18 cellular contexts compared by ENCODE assay signal in genomic region chr4:76447326-76447954, GRCh38. TPM values are rescaled to one million over a fixed set of nuclear protein-coding genes. Genes with fewer than 3 reads are reported as not detected.
A peak's percentile ranks its signal among the peaks of the same experiment; 100 is the strongest.
DNase-seq lines count a peak whose midpoint lies in the region; ATAC-seq, FAIRE-seq and TF ChIP-seq lines count a peak whose summit lies in the region.
"Had no signal": no experiment of that assay in that cellular context is flagged by ENCODE, and none has a peak within 500 bp of the region (broad histone marks: within the 10 kb centered on the region; RNA-seq: fewer than 3 reads in every experiment).

No MANE protein-coding gene starts in this region.

- no peak overlapping the region for H2AFZ ChIP-seq in H1 (ENCODE audit: low read length)

- H3K27me3 ChIP-seq in adipocyte (replicated peaks; ENCODE audit: control insufficient read depth, insufficient read depth, low read length) (no peaks in the 10 kb centered on the region), H1 (replicated peaks in 1 of 4; ENCODE audit: control insufficient read depth in 3 of 4, extremely low read depth in 1 of 4, insufficient read depth in 3 of 4, low read length in 3 of 4) (no peaks in the 10 kb centered on the region), vagina (no peaks in the 10 kb centered on the region)

- no peak overlapping the region for H3K18ac ChIP-seq in H1 (ENCODE audit: extremely low read depth, low read length)

- H2BK15ac ChIP-seq in H1 (ENCODE audit: low read length): peak overlapping the region; percentile 65; the same call in 1 of the 2 replicates

- H3K4me1 ChIP-seq in adipocyte (ENCODE audit: control insufficient read depth, insufficient read depth, low read length) (no peaks in the 10 kb centered on the region), H1 (replicated peaks in 1 of 4; ENCODE audit: control insufficient read depth in 3 of 4, insufficient read depth in 4 of 4, low read length in 3 of 4) (peaks cover 0 to 2% (median 1%) of the 10 kb centered on the region in 4 experiments; a peak in 2 of 7 replicates), vagina (no peaks in the 10 kb centered on the region)

- no peak overlapping the region for H4K8ac ChIP-seq in H1 (ENCODE audit: extremely low read depth, insufficient read depth, low read length)

- CTCF ChIA-PET in H1 (lab: Charles Lee; ENCODE audit: partially characterized antibody): interaction anchor here (0.8 to 2.7 kb wide), 7 partner anchors 10 to 57 kb away, joined by 3 to 12 read pairs (median 4); partner anchors contain the start of gene SHROOM3

- no peak overlapping the region for H3K27ac ChIP-seq in H1 (ENCODE audit: low read depth, low read length)
- H3K27ac ChIP-seq in vagina: no peak overlapping the region

- no peaks in the 10 kb centered on the region for H4K20me1 ChIP-seq in H1 (replicated peaks in 1 of 2; ENCODE audit: control insufficient read depth in 1 of 2, insufficient read depth in 2 of 2, low read length in 2 of 2)

- FAIRE-seq in H1 (lab: Jason Lieb, UNC): no peak
- FAIRE-seq: frontal cortex, RCC 7860 had no signal

- no peak overlapping the region for H3K4me2 ChIP-seq in H1 (ENCODE audit: insufficient read depth in 1 of 2, low read depth in 2 of 2, low read length in 2 of 2)

- H3K9ac ChIP-seq in adipocyte (ENCODE audit: low read length): no peak overlapping the region
- H3K9ac ChIP-seq in H1 (replicated peaks in 1 of 4; ENCODE audit: extremely low read depth in 1 of 4, low read depth in 3 of 4, low read length in 3 of 4): no peak overlapping the region

- no peaks in the 10 kb centered on the region for H3K36me3 ChIP-seq in adipocyte (ENCODE audit: control insufficient read depth, insufficient read depth, low read length, severe bottlenecking)
- no peaks in the 10 kb centered on the region for H3K36me3 ChIP-seq in H1 (ENCODE audit: control insufficient read depth in 2 of 4, insufficient read depth in 4 of 4, low read length in 3 of 4)
- H3K36me3 ChIP-seq in vagina: no peaks in the 10 kb centered on the region

- no peak overlapping the region for H2BK20ac ChIP-seq in H1 (ENCODE audit: low read length)

- POLR2A ChIA-PET in H1 (lab: Charles Lee; ENCODE audit: partially characterized antibody): interaction anchor here (1.5 kb wide), 2 partner anchors 11 to 16 kb away, joined by 3 to 4 read pairs; no protein-coding TSS in a partner anchor

- no peak overlapping the region for H3K14ac ChIP-seq in H1 (ENCODE audit: insufficient read length)

- H3K4me3 ChIP-seq in adipocyte (ENCODE audit: low read length): no peak overlapping the region
- no peak overlapping the region for H3K4me3 ChIP-seq in H1 (ENCODE audit: extremely low read depth in 1 of 4, insufficient read depth in 2 of 4, low read depth in 3 of 4, low read length in 4 of 4)
- H3K4me3 ChIP-seq in vagina: no peak overlapping the region

- no peak overlapping the region for H3K4ac ChIP-seq in H1 (replicated peaks; ENCODE audit: insufficient read length, low read depth, low read length)

- DNase-seq in COLO829 (ENCODE audit: low spot score): peak; percentile 94
- DNase-seq in adipocyte (ENCODE audit: low read depth): peak; percentile 36
- no peak for DNase-seq in H1 (ENCODE audit: low read depth in 1 of 2, low spot score in 2 of 2)
- peak; percentile 6 for DNase-seq in myocyte (ENCODE audit: low read depth)
- no peak for DNase-seq in vagina (ENCODE audit: extremely low spot score in 2 of 2)
- DNase-seq in NK-92 treated with Interleukin-12 subunit alpha and Interleukin-12 subunit beta, amount 100 ng/mL, for 24 hours (lab: John Stamatoyannopoulos, UW): no peak
- no peak for DNase-seq in NCI-H1417 treated with DMSO at 0.1 percent for 48 hours (lab: John Stamatoyannopoulos, UW)
- DNase-seq: activated CD4-positive, alpha-beta memory T cell treated with anti-CD3 and anti-CD28 coated beads for 36 hours; CD8-positive, alpha-beta memory T cell; effector CD8-positive, alpha-beta T cell; GF-D8; NCI-H2081 treated with DMSO at 0.1 percent for 48 hours; NCI-H774 had no signal

- no peak for TF ChIP-seq CTCF in H1 (IDR thresholded peaks at IDR 0.05; ENCODE audit: control extremely low read depth in 1 of 3, insufficient read depth in 1 of 3, low read depth in 1 of 3, low read length in 3 of 3)
- no peak for TF ChIP-seq CTCF in vagina (IDR thresholded peaks at IDR 0.05)

- H3K56ac ChIP-seq in H1 (replicated peaks; ENCODE audit: insufficient read length, low read depth, low read length): no peak overlapping the region

- no peak for TF ChIP-seq POLR2A in H1 (IDR thresholded peaks at IDR 0.05; ENCODE audit: control extremely low read depth in 1 of 2, low read depth in 2 of 2, low read length in 2 of 2)
- no peak for TF ChIP-seq POLR2A in vagina (IDR thresholded peaks at IDR 0.05)

- TF ChIP-seq RAD21 in H1 (IDR thresholded peaks at IDR 0.05 in 1 of 2, conservative IDR thresholded peaks at IDR 0.05 in 1 of 2; ENCODE audit: low read depth in 2 of 2, low read length in 2 of 2): peak in 1 of 2 experiments; percentile 15; a peak in 1 of 4 replicates

- TF ChIP-seq EP300 in H1 (IDR thresholded peaks at IDR 0.05; ENCODE audit: borderline replicate concordance in 1 of 2, low read depth in 2 of 2, low read length in 2 of 2): no peak

- no peak overlapping the region for H4K5ac ChIP-seq in H1 (ENCODE audit: insufficient read length, low read depth, low read length)

- H3K79me1 ChIP-seq in H1 (ENCODE audit: low read depth, low read length): no peaks in the 10 kb centered on the region; the same call in 1 of the 2 replicates

- H3K23me2 ChIP-seq in H1 (ENCODE audit: low read depth, low read length): no peaks in the 10 kb centered on the region

- no peak for ATAC-seq in HG02840 (IDR thresholded peaks at IDR 0.05; ENCODE audit: low FRiP score, unreplicated experiment)

- H2BK12ac ChIP-seq in H1 (ENCODE audit: low read depth, low read length): no peak overlapping the region

- no peak overlapping the region for H2BK120ac ChIP-seq in H1 (replicated peaks; ENCODE audit: low read depth, low read length)

- H4K91ac ChIP-seq in H1 (replicated peaks; ENCODE audit: insufficient read length, low read length): no peak overlapping the region

- H2BK5ac ChIP-seq in H1 (ENCODE audit: low read depth, low read length): no peak overlapping the region

- H3K9me3 ChIP-seq in adipocyte (ENCODE audit: control insufficient read depth, low read length): no peaks in the 10 kb centered on the region
- H3K9me3 ChIP-seq in H1 (ENCODE audit: insufficient read depth in 2 of 2, low read depth in 1 of 2, low read length in 1 of 2): no peaks in the 10 kb centered on the region
- H3K9me3 ChIP-seq in vagina: no peaks in the 10 kb centered on the region

- H2AK5ac ChIP-seq in H1 (ENCODE audit: low read depth, low read length): no peak overlapping the region

- H3K79me2 ChIP-seq in H1 (ENCODE audit: control insufficient read depth in 1 of 2, insufficient read depth in 2 of 2, low read length in 2 of 2): no peaks in the 10 kb centered on the region

- H3K23ac ChIP-seq in H1 (ENCODE audit: insufficient read length): no peak overlapping the region

- intact Hi-C loops in vagina (cut with DNase I): no loop called here

- 80% methylated on average over 1 of the region's 1 CpG; no CpG with 5 or more reads in 1 of the 2 experiments for WGBS in H1 (ENCODE audit: extremely low coverage in 1 of 2, insufficient coverage in 1 of 2, insufficient read length in 1 of 2, insufficient replicate concordance in 2 of 2, low coverage in 1 of 2, low lambda C conversion rate in 2 of 2, missing lambda C conversion rate in 1 of 2), 2 experiments

TF ChIP-seq in H1, 55 proteins besides CTCF, POLR2A, EP300 and RAD21:
- TF ChIP-seq MAX (IDR thresholded peaks at IDR 0.05) (no peak), KDM4A (IDR thresholded peaks at IDR 0.05; ENCODE audit: low read depth, low read length, severe bottlenecking) (no peak), CTBP2 (IDR thresholded peaks at IDR 0.05; ENCODE audit: borderline replicate concordance, insufficient read depth, insufficient read length, low read length) (no peak), CBX5 (IDR thresholded peaks at IDR 0.05; ENCODE audit: low read depth, low read length) (no peak), HDAC6 (IDR thresholded peaks at IDR 0.05; ENCODE audit: low read depth, low read length) (no peak), MAFK (IDR thresholded peaks at IDR 0.05; ENCODE audit: low read depth, low read length) (no peak), SP4 (IDR thresholded peaks at IDR 0.05; ENCODE audit: low read length) (no peak)
TF ChIP-seq in H1: peak in this region for 0.

RNA-seq across cellular contexts. Expression of gene SHROOM3, which starts 12.4 kb away (rescaled TPM):
- total RNA-seq in H1 (2021; fragmentation: NEBNext Ultra II Directional; extraction: Animal tissue kit (Norgen Biotek cat#: 25700)): 34.0 and 35.6 TPM in 2 replicates
- polyA plus RNA-seq in H1 (2011; rRNA removed): 15.8 and 19.7 TPM in 2 replicates
- 15.7 TPM for polyA plus RNA-seq in H1 (2011; cell fraction: cytosol; rRNA removed)
- 33.4 TPM for polyA plus RNA-seq in H1 (2011; cell fraction: nucleus; rRNA removed)
- polyA plus RNA-seq in H1 (2012, experiment 1 of 2): 14.8 to 19.0 TPM (median 17.2 TPM) in 4 replicates
- 6.4 TPM for polyA plus RNA-seq in H1 (2012, experiment 2 of 2)
- 14.4 TPM for polyA plus RNA-seq in H1 (2013, experiment 1 of 2)
- 14.2 TPM for polyA plus RNA-seq in H1 (2013, experiment 2 of 2)
- polyA minus RNA-seq in H1 (2011; rRNA and poly(A)+ RNA removed): 74.3 and 90.8 TPM in 2 replicates
- polyA minus RNA-seq in H1 (2011; cell fraction: cytosol; rRNA and poly(A)+ RNA removed): 42.9 TPM
- polyA minus RNA-seq in H1 (2011; cell fraction: nucleus; rRNA and poly(A)+ RNA removed): 106 TPM
- total RNA-seq in myocyte (2.7 and 3.5 TPM in 2 replicates), vagina (6.9 TPM)
- 5.0 TPM for polyA plus RNA-seq in myocyte (2012)
- total RNA-seq: activated CD4-positive, alpha-beta memory T cell treated with anti-CD3 and anti-CD28 coated beads for 36 hours; activated T-helper 2 cell treated with anti-CD3 and anti-CD28 coated beads, Interferon-gamma antibody, Interleukin-2, Interleukin-4, amounts not matched to agents 10 μg/mL and 5 μg/mL and 100 μg/mL, durations not matched to agents 14 hours and 24 hours and 36 hours; CD8-positive, alpha-beta memory T cell had no signal
- polyA plus RNA-seq: CD8-positive, alpha-beta memory T cell had no signal

RNA-seq across cellular contexts. Expression of gene CCDC158, which starts 26.5 kb away (rescaled TPM):
- total RNA-seq in H1 (2021; fragmentation: NEBNext Ultra II Directional; extraction: Animal tissue kit (Norgen Biotek cat#: 25700)): not detected in 2 replicates
- not detected in 2 replicates for polyA plus RNA-seq in H1 (2011; rRNA removed)
- not detected for polyA plus RNA-seq in H1 (2011; cell fraction: cytosol; rRNA removed)
- polyA plus RNA-seq in H1 (2011; cell fraction: nucleus; rRNA removed): 0.04 TPM
- 0.05 TPM in 1 of 4 replicates, not detected in the others for polyA plus RNA-seq in H1 (2012, experiment 1 of 2)
- polyA plus RNA-seq in H1 (2012, experiment 2 of 2): not detected
- 0.02 TPM for polyA plus RNA-seq in H1 (2013, experiment 1 of 2)
- polyA plus RNA-seq in H1 (2013, experiment 2 of 2): 0.02 TPM
- polyA minus RNA-seq in H1 (2011; rRNA and poly(A)+ RNA removed): not detected in 2 replicates
- polyA minus RNA-seq in H1 (2011; cell fraction: cytosol; rRNA and poly(A)+ RNA removed): not detected
- not detected for polyA minus RNA-seq in H1 (2011; cell fraction: nucleus; rRNA and poly(A)+ RNA removed)
- not detected in 2 replicates for total RNA-seq in myocyte
- polyA plus RNA-seq in myocyte (2012): not detected
- not detected for total RNA-seq in vagina
- total RNA-seq: activated CD4-positive, alpha-beta memory T cell treated with anti-CD3 and anti-CD28 coated beads for 36 hours; activated T-helper 2 cell treated with anti-CD3 and anti-CD28 coated beads, Interferon-gamma antibody, Interleukin-2, Interleukin-4, amounts not matched to agents 10 μg/mL and 5 μg/mL and 100 μg/mL, durations not matched to agents 14 hours and 24 hours and 36 hours; CD8-positive, alpha-beta memory T cell; mononuclear cell had no signal
- polyA plus RNA-seq: CD8-positive, alpha-beta memory T cell had no signal

Comparison
In these comparisons a context has a peak if more than half of its experiments do, and no peak if none do; other contexts are left out.
1. DNase-seq: peak in COLO829 (single experiment), adipocyte (single experiment) and myocyte (single experiment); none in H1 (0 of 2), vagina (0 of 2), NK-92 treated with Interleukin-12 subunit alpha and Interleukin-12 subunit beta, amount 100 ng/mL, for 24 hours (single experiment) and NCI-H1417 treated with DMSO at 0.1 percent for 48 hours (single experiment).